12 cellular contexts compared by ENCODE assay signal in genomic region chr14:75422169-75422568, GRCh38. TPM values are rescaled to one million over a fixed set of nuclear protein-coding genes. Genes with fewer than 3 reads are reported as not detected.
DNase-seq lines count a peak whose midpoint lies in the region; ATAC-seq and TF ChIP-seq lines count a peak whose summit lies in the region.
"Had no signal": no experiment of that assay in that cellular context is flagged by ENCODE, and none has a peak within 500 bp of the region (broad histone marks: within the 10 kb centered on the region; RNA-seq: fewer than 3 reads in every experiment).

No MANE protein-coding gene starts in this region.

- TF ChIP-seq RAD21 in HCT116 (IDR thresholded peaks at IDR 0.05; ENCODE audit: low read depth), result no peak

- TF ChIP-seq POLR2A in HCT116 (IDR thresholded peaks at IDR 0.05; ENCODE audit: borderline replicate concordance, extremely low read depth, insufficient read depth, insufficient read length), result no peak

- no peaks in the 10 kb centered on the region for H4K20me1 ChIP-seq in HCT116 (ENCODE audit: insufficient read depth)

- H3K79me2 ChIP-seq in HCT116 (ENCODE audit: insufficient read depth, low read length), result no peaks in the 10 kb centered on the region

- H3K4me3 ChIP-seq in HCT116 (replicated peaks in 1 of 2; ENCODE audit: low read depth in 1 of 2, low read length in 2 of 2) (no peak overlapping the region), adipocyte (ENCODE audit: low read length) (no peak overlapping the region), right cardiac atrium (ENCODE audit: low read length) (no peak overlapping the region)

- DNase-seq in CD1c-positive myeloid dendritic cell (ENCODE audit: extremely low spot score) (peak; percentile 32), HCT116 (ENCODE audit: low read depth, low spot score) (no peak), adipocyte (ENCODE audit: low read depth) (peak; percentile 38), right cardiac atrium (no peak), inferior parietal cortex (ENCODE audit: extremely low spot score) (no peak), midbrain (lab: John Stamatoyannopoulos, UW) (no peak)
- DNase-seq: activated CD4-positive, alpha-beta T cell treated with anti-CD3 and anti-CD28 coated beads, Interleukin-2, amount 50 U/mL, for 4 hours; anterior cingulate cortex; left colon; occipital lobe; SIG-M5 had no signal

- H3K36me3 ChIP-seq in HCT116 (ENCODE audit: control insufficient read depth in 1 of 2, insufficient read depth in 2 of 2, low read length in 2 of 2) (no peaks in the 10 kb centered on the region), adipocyte (ENCODE audit: control insufficient read depth, insufficient read depth, low read length, severe bottlenecking) (no peaks in the 10 kb centered on the region)

- CTCF ChIA-PET in HCT116 (lab: Charles Lee), result no interaction called here

- RAD21 ChIA-PET in HCT116 (lab: Charles Lee; ENCODE audit: low non-redundant PET in 1 of 2, low total read pairs in 2 of 2, uncharacterized antibody in 2 of 2, unreplicated experiment in 2 of 2), result no interaction called here

- ATAC-seq in HCT116 (no peak), right cardiac atrium (peak; percentile 53 to 69), HG03432 (IDR thresholded peaks at IDR 0.05; ENCODE audit: unreplicated experiment) (no peak)
- ATAC-seq: left colon had no signal

- no peak overlapping the region for H3K4me2 ChIP-seq in HCT116 (ENCODE audit: low read length)

- intact Hi-C loops in HCT116 (cut with micrococcal nuclease) (no loop called here), right cardiac atrium (cut with DNase I) (loop anchor here in 1 of 4 donors (10.0 kb wide), 1 partner anchor 107 kb away; no protein-coding TSS in a partner anchor)

- H3K9ac ChIP-seq in HCT116 (ENCODE audit: low read length) (no peak overlapping the region), adipocyte (ENCODE audit: low read length) (no peak overlapping the region)

- no peak overlapping the region for H2AFZ ChIP-seq in HCT116 (ENCODE audit: low read depth, low read length, poor library complexity, severe bottlenecking)

- H3K9me3 ChIP-seq in HCT116 (ENCODE audit: control insufficient read depth in 1 of 2, insufficient read depth in 1 of 2, low read depth in 1 of 2, low read length in 2 of 2) (peaks cover 0 to 8% of the 10 kb centered on the region in 2 experiments; a peak in 1 of 4 replicates), adipocyte (ENCODE audit: control insufficient read depth, low read length) (no peaks in the 10 kb centered on the region), right cardiac atrium (ENCODE audit: control insufficient read depth, low read length) (no peaks in the 10 kb centered on the region)

- no peak overlapping the region for H3K27ac ChIP-seq in HCT116 (ENCODE audit: low read depth, low read length)
- no peak overlapping the region for H3K27ac ChIP-seq in right cardiac atrium (ENCODE audit: low read length)

- WGBS in right cardiac atrium, result 66% methylated on average over 8 of the region's 8 CpGs

- no TSS peak for BruUV-seq in HCT116 (replicated peaks; lab: Mats Ljungman, UMichigan)

- no peaks in the 10 kb centered on the region for H3K27me3 ChIP-seq in HCT116 (ENCODE audit: insufficient read depth, low read length)
- no peaks in the 10 kb centered on the region for H3K27me3 ChIP-seq in adipocyte (replicated peaks; ENCODE audit: control insufficient read depth, insufficient read depth, low read length)
- H3K27me3 ChIP-seq in right cardiac atrium (ENCODE audit: control insufficient read depth, insufficient read depth), result no peaks in the 10 kb centered on the region

- no peaks in the 10 kb centered on the region for H3K9me2 ChIP-seq in HCT116 (ENCODE audit: insufficient read depth)

- no peak for TF ChIP-seq CTCF in HCT116 (IDR thresholded peaks at IDR 0.05 in 2 of 3, conservative IDR thresholded peaks at IDR 0.05 in 1 of 3; ENCODE audit: borderline replicate concordance in 1 of 3, insufficient read depth in 1 of 3, low read depth in 2 of 3, low read length in 2 of 3)

- H3K4me1 ChIP-seq in HCT116 (ENCODE audit: control insufficient read depth in 1 of 2, insufficient read depth in 2 of 2, low read length in 2 of 2) (peaks cover 22 to 28% of the 10 kb centered on the region in 2 experiments), adipocyte (ENCODE audit: control insufficient read depth, insufficient read depth, low read length) (peaks cover 7% of the 10 kb centered on the region), right cardiac atrium (ENCODE audit: control insufficient read depth, insufficient read depth, low read length) (peaks cover 3% of the 10 kb centered on the region)

- POLR2A ChIA-PET in HCT116 (lab: Charles Lee), result no interaction called here

TF ChIP-seq in HCT116, 20 proteins besides CTCF, POLR2A, EP300 and RAD21:
- TF ChIP-seq SIN3A (IDR thresholded peaks at IDR 0.05; ENCODE audit: low read depth) (no peak), JUND (IDR thresholded peaks at IDR 0.05) (no peak), ZFX (IDR thresholded peaks at IDR 0.05) (no peak), ZNF274 (IDR thresholded peaks at IDR 0.05; ENCODE audit: low read depth, low read length) (no peak), ATF3 (IDR thresholded peaks at IDR 0.05) (no peak), MAX (IDR thresholded peaks at IDR 0.05) (peak; percentile 55), ZBTB33 (IDR thresholded peaks at IDR 0.05; ENCODE audit: extremely low read depth, insufficient replicate concordance, low read length) (no peak), CBX3 (IDR thresholded peaks at IDR 0.05; ENCODE audit: low read depth) (no peak)

RNA-seq across cellular contexts. Expression of gene JDP2, which starts 5.7 kb away (rescaled TPM):
- total RNA-seq in HCT116 (2021; ENCODE audit: unreplicated experiment) (25.4 TPM), right cardiac atrium (10 to 100 TPM; 28.3 to 42.2 (median 39.4) TPM)
- 19.7 and 21.3 TPM in 2 replicates for polyA plus RNA-seq in HCT116 (2012)
- 39.2 TPM for polyA plus RNA-seq in right cardiac atrium

Comparison
In these comparisons a context has a peak if more than half of its experiments do, and no peak if none do; other contexts are left out.
1. DNase-seq: peak in CD1c-positive myeloid dendritic cell (single experiment) and adipocyte (single experiment); none in HCT116 (single experiment), right cardiac atrium (0 of 3), inferior parietal cortex (single experiment) and midbrain (single experiment).
2. ATAC-seq: peak in right cardiac atrium (2 of 2); none in HCT116 (single experiment) and HG03432 (single experiment).